1 cellular context compared by ENCODE assay signal in genomic region chr21:41663805-41664788, GRCh38.
A peak's percentile ranks its signal among the peaks of the same experiment; 100 is the strongest.
TF ChIP-seq lines count a peak whose summit lies in the region.

No MANE protein-coding gene starts in this region.

TF ChIP-seq in GM12878, 131 proteins besides CTCF, POLR2A, EP300 and RAD21 (continued from another document and continues in another):
- no peak for TF ChIP-seq PRDM15 (CRISPR knock-in tag; IDR thresholded peaks at IDR 0.05)
- TF ChIP-seq CHD1 (IDR thresholded peaks at IDR 0.05; ENCODE audit: low read depth, low read length), result no peak
- TF ChIP-seq ZNF622 (IDR thresholded peaks at IDR 0.05), result no peak
- TF ChIP-seq, protein P1, sequence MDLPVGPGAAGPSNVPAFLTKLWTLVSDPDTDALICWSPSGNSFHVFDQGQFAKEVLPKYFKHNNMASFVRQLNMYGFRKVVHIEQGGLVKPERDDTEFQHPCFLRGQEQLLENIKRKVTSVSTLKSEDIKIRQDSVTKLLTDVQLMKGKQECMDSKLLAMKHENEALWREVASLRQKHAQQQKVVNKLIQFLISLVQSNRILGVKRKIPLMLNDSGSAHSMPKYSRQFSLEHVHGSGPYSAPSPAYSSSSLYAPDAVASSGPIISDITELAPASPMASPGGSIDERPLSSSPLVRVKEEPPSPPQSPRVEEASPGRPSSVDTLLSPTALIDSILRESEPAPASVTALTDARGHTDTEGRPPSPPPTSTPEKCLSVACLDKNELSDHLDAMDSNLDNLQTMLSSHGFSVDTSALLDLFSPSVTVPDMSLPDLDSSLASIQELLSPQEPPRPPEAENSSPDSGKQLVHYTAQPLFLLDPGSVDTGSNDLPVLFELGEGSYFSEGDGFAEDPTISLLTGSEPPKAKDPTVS (IDR thresholded peaks at IDR 0.05; ENCODE audit: low read depth, low read length), result no peak
- TF ChIP-seq IKZF2 (IDR thresholded peaks at IDR 0.05), result peak in 1 of 2 experiments; percentile 39; a peak in 1 of 4 replicates
- TF ChIP-seq CBX3 (IDR thresholded peaks at IDR 0.05; ENCODE audit: borderline replicate concordance, low read depth), result no peak
- TF ChIP-seq GATAD2B (conservative IDR thresholded peaks at IDR 0.05; ENCODE audit: low read depth), result no peak
- TF ChIP-seq, protein P2, sequence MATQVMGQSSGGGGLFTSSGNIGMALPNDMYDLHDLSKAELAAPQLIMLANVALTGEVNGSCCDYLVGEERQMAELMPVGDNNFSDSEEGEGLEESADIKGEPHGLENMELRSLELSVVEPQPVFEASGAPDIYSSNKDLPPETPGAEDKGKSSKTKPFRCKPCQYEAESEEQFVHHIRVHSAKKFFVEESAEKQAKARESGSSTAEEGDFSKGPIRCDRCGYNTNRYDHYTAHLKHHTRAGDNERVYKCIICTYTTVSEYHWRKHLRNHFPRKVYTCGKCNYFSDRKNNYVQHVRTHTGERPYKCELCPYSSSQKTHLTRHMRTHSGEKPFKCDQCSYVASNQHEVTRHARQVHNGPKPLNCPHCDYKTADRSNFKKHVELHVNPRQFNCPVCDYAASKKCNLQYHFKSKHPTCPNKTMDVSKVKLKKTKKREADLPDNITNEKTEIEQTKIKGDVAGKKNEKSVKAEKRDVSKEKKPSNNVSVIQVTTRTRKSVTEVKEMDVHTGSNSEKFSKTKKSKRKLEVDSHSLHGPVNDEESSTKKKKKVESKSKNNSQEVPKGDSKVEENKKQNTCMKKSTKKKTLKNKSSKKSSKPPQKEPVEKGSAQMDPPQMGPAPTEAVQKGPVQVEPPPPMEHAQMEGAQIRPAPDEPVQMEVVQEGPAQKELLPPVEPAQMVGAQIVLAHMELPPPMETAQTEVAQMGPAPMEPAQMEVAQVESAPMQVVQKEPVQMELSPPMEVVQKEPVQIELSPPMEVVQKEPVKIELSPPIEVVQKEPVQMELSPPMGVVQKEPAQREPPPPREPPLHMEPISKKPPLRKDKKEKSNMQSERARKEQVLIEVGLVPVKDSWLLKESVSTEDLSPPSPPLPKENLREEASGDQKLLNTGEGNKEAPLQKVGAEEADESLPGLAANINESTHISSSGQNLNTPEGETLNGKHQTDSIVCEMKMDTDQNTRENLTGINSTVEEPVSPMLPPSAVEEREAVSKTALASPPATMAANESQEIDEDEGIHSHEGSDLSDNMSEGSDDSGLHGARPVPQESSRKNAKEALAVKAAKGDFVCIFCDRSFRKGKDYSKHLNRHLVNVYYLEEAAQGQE (IDR thresholded peaks at IDR 0.05; ENCODE audit: low read depth, low read length), result no peak
- TF ChIP-seq, protein P3, sequence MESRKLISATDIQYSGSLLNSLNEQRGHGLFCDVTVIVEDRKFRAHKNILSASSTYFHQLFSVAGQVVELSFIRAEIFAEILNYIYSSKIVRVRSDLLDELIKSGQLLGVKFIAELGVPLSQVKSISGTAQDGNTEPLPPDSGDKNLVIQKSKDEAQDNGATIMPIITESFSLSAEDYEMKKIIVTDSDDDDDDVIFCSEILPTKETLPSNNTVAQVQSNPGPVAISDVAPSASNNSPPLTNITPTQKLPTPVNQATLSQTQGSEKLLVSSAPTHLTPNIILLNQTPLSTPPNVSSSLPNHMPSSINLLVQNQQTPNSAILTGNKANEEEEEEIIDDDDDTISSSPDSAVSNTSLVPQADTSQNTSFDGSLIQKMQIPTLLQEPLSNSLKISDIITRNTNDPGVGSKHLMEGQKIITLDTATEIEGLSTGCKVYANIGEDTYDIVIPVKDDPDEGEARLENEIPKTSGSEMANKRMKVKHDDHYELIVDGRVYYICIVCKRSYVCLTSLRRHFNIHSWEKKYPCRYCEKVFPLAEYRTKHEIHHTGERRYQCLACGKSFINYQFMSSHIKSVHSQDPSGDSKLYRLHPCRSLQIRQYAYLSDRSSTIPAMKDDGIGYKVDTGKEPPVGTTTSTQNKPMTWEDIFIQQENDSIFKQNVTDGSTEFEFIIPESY (IDR thresholded peaks at IDR 0.05), result no peak
- no peak for TF ChIP-seq HCFC1 (IDR thresholded peaks at IDR 0.05; ENCODE audit: low read length)
- no peak for TF ChIP-seq RBBP5 (conservative IDR thresholded peaks at IDR 0.05)
- TF ChIP-seq NFIC (IDR thresholded peaks at IDR 0.05; ENCODE audit: low read depth, low read length), result no peak
- TF ChIP-seq POU2F2 (IDR thresholded peaks at IDR 0.05; ENCODE audit: borderline replicate concordance, low read depth, low read length), result no peak
- no peak for TF ChIP-seq RCOR1 (conservative IDR thresholded peaks at IDR 0.05; ENCODE audit: low read depth, low read length)
- no peak for TF ChIP-seq BMI1 (IDR thresholded peaks at IDR 0.05; ENCODE audit: borderline replicate concordance)
- no peak for TF ChIP-seq ZNF24 (IDR thresholded peaks at IDR 0.05)
- TF ChIP-seq, protein P4, sequence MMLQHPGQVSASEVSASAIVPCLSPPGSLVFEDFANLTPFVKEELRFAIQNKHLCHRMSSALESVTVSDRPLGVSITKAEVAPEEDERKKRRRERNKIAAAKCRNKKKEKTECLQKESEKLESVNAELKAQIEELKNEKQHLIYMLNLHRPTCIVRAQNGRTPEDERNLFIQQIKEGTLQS (IDR thresholded peaks at IDR 0.05; ENCODE audit: borderline replicate concordance, extremely low read depth, low read depth, low read length), result no peak
- TF ChIP-seq POLR2AphosphoS5 (IDR thresholded peaks at IDR 0.05; ENCODE audit: low read length), result no peak
- TF ChIP-seq, protein P5, sequence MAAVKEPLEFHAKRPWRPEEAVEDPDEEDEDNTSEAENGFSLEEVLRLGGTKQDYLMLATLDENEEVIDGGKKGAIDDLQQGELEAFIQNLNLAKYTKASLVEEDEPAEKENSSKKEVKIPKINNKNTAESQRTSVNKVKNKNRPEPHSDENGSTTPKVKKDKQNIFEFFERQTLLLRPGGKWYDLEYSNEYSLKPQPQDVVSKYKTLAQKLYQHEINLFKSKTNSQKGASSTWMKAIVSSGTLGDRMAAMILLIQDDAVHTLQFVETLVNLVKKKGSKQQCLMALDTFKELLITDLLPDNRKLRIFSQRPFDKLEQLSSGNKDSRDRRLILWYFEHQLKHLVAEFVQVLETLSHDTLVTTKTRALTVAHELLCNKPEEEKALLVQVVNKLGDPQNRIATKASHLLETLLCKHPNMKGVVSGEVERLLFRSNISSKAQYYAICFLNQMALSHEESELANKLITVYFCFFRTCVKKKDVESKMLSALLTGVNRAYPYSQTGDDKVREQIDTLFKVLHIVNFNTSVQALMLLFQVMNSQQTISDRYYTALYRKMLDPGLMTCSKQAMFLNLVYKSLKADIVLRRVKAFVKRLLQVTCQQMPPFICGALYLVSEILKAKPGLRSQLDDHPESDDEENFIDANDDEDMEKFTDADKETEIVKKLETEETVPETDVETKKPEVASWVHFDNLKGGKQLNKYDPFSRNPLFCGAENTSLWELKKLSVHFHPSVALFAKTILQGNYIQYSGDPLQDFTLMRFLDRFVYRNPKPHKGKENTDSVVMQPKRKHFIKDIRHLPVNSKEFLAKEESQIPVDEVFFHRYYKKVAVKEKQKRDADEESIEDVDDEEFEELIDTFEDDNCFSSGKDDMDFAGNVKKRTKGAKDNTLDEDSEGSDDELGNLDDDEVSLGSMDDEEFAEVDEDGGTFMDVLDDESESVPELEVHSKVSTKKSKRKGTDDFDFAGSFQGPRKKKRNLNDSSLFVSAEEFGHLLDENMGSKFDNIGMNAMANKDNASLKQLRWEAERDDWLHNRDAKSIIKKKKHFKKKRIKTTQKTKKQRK (IDR thresholded peaks at IDR 0.05; ENCODE audit: low read depth, low read length), result no peak
- TF ChIP-seq BHLHE40 (IDR thresholded peaks at IDR 0.05; ENCODE audit: borderline replicate concordance in 1 of 2, low read depth in 2 of 2, low read length in 1 of 2), result peak in 1 of 2 experiments; percentile 27; a peak in 1 of 4 replicates
- no peak for TF ChIP-seq IRF3 (IDR thresholded peaks at IDR 0.05)
- TF ChIP-seq ASH2L (IDR thresholded peaks at IDR 0.05; ENCODE audit: borderline replicate concordance, low read depth), result no peak
- no peak for TF ChIP-seq SREBF2 (IDR thresholded peaks at IDR 0.05; ENCODE audit: low read length)
- TF ChIP-seq CUX1 (IDR thresholded peaks at IDR 0.05; ENCODE audit: insufficient replicate concordance, low read depth, low read length), result no peak
- no peak for TF ChIP-seq TCF3 (IDR thresholded peaks at IDR 0.05; ENCODE audit: borderline replicate concordance, insufficient read depth, low read depth, low read length)
- TF ChIP-seq PAX8 (IDR thresholded peaks at IDR 0.05), result no peak
- TF ChIP-seq GABPA (IDR thresholded peaks at IDR 0.05; ENCODE audit: low read depth), result no peak
- no peak for TF ChIP-seq ZBTB40 (IDR thresholded peaks at IDR 0.05; ENCODE audit: borderline replicate concordance)
